In the genomic region with DNA sequence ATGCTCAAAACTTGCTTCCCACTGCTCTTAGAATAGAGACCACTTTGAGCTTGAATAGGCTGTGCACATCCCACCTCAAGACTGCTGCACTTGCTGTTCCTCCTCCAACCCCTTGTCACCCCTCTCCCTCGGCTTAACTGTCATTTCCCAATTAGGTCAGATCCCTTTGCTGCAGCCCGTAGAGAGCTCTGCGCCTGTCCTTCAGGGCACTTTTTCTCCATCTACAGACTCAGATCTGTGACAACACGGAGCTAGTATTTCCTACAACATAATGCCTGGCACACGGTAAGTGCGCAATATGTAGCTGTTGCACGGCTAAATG, we compare ENCODE assay signal across 8 cellular contexts. TPM values are rescaled to one million over a fixed set of nuclear protein-coding genes. Genes with fewer than 3 reads are reported as not detected.
DNase-seq lines count a peak whose midpoint lies in the region; ATAC-seq and TF ChIP-seq lines count a peak whose summit lies in the region.

No MANE protein-coding gene starts in this region.

- no peaks in the 10 kb centered on the region for H3K27me3 ChIP-seq in psoas muscle (ENCODE audit: insufficient read depth in 3 of 3, low read length in 2 of 3)

- H3K4me3 ChIP-seq in fibroblast of the aortic adventitia (ENCODE audit: low read depth, low read length) (peak overlapping the region; percentile 75), psoas muscle (peak overlapping the region; percentile 90)

- no peaks in the 10 kb centered on the region for H3K4me1 ChIP-seq in psoas muscle

- no peaks in the 10 kb centered on the region for H3K9me3 ChIP-seq in psoas muscle

- 0 to 1% (median 1%) methylated on average over 7 of the region's 7 CpGs for WGBS in psoas muscle, 3 donors

- H3K27ac ChIP-seq in RWPE1, result peak overlapping the region; percentile 67
- H3K27ac ChIP-seq in psoas muscle, result peak overlapping the region; percentile 84

- no peaks in the 10 kb centered on the region for H3K36me3 ChIP-seq in psoas muscle (ENCODE audit: insufficient read depth in 1 of 2, low read depth in 1 of 2)

- TF ChIP-seq CTCF in RWPE1 (conservative IDR thresholded peaks at IDR 0.05; ENCODE audit: low read depth), result no peak
- TF ChIP-seq CTCF in fibroblast of the aortic adventitia (IDR thresholded peaks at IDR 0.05; ENCODE audit: insufficient read depth, low read length), result no peak
- no peak for TF ChIP-seq CTCF in psoas muscle (IDR thresholded peaks at IDR 0.05)

- intact Hi-C loops in psoas muscle (cut with DNase I), result no loop called here

- CTCF ChIA-PET in RWPE1 (lab: Yijun Ruan, JAX), result interaction anchor here (0.6 to 1.4 kb wide), 5 partner anchors 10 to 500 kb away, joined by 3 to 4 read pairs (median 3); no protein-coding TSS in a partner anchor

- POLR2A ChIA-PET in RWPE1 (lab: Yijun Ruan, JAX; ENCODE audit: low non-redundant PET), result interaction anchor here (0.6 kb wide), 1 partner anchor 123 kb away, joined by 3 read pairs; no protein-coding TSS in a partner anchor

- peak; percentile 13 for ATAC-seq in GM18868 (IDR thresholded peaks at IDR 0.05; ENCODE audit: unreplicated experiment)
- peak; percentile 20 for ATAC-seq in HG02571 (IDR thresholded peaks at IDR 0.05; ENCODE audit: unreplicated experiment)
- peak in 3 of 4 donors; percentile 6 to 44 (median 8) for ATAC-seq in psoas muscle
- no peak for ATAC-seq in GM18520 (IDR thresholded peaks at IDR 0.05; ENCODE audit: unreplicated experiment)

- DNase-seq in RWPE1 (ENCODE audit: low spot score) (no peak), fibroblast of the aortic adventitia (ENCODE audit: low read depth) (no peak), psoas muscle (no peak), NCI-H446 treated with DMSO at 0.1 percent for 48 hours (lab: John Stamatoyannopoulos, UW) (no peak), NCI-H345 (lab: John Stamatoyannopoulos, UW) (no peak)

RNA-seq across cellular contexts. Expression of a gene that starts 0.5 kb away (rescaled TPM):
- total RNA-seq in fibroblast of the aortic adventitia (ENCODE audit: low replicate concordance) (16.7 and 27.6 TPM in 2 replicates), psoas muscle (10 to 100 TPM in 2 of 4 donors, 1 to 10 TPM in 2; 6.4 to 14.4 (median 10.0) TPM)
- 10 to 100 TPM in 1 of 3 donors, 1 to 10 TPM in 2; 8.7 to 13.6 (median 9.3) TPM for polyA plus RNA-seq in psoas muscle

RNA-seq across cellular contexts. Expression of a gene that starts 31.3 kb away (rescaled TPM):
- total RNA-seq in fibroblast of the aortic adventitia (ENCODE audit: low replicate concordance), result 0.33 and 31.3 TPM in 2 replicates
- 1 to 10 TPM in 2 of 4 donors, under 1 TPM in 2; 0.69 to 1.9 (median 1.2) TPM for total RNA-seq in psoas muscle
- 1 to 10 TPM; 1.0 to 3.3 (median 1.7) TPM for polyA plus RNA-seq in psoas muscle
